21 cellular contexts compared by ENCODE assay signal in genomic region chr17:676060-676745, GRCh38. TPM values are rescaled to one million over a fixed set of nuclear protein-coding genes. Genes with fewer than 3 reads are reported as not detected.
DNase-seq lines count a peak whose midpoint lies in the region; TF ChIP-seq lines count a peak whose summit lies in the region.
"Had no signal": no experiment of that assay in that cellular context is flagged by ENCODE, and none has a peak within 500 bp of the region (broad histone marks: within the 10 kb centered on the region; RNA-seq: fewer than 3 reads in every experiment).

No MANE protein-coding gene starts in this region.

- peaks cover 39% of the 10 kb centered on the region for H3K4me1 Mint-ChIP-seq in nephron
- H3K4me1 Mint-ChIP-seq in activated T-cell treated with anti-CD3 and anti-CD28 coated beads, Interleukin-2, amount 50 U/mL, for 24 hours (ENCODE audit: low read depth), result peaks cover 5% of the 10 kb centered on the region
- H3K4me1 Mint-ChIP-seq: activated CD8-positive, alpha-beta memory T cell treated with anti-CD3 and anti-CD28 coated beads, Interleukin-2, amount 10 ng/mL, durations not matched to agents 7 days and 5 days had no signal

- no peak overlapping the region for H3K4me3 Mint-ChIP-seq in nephron
- H3K4me3 Mint-ChIP-seq in activated T-cell treated with anti-CD3 and anti-CD28 coated beads, Interleukin-2, amount 50 U/mL, for 24 hours, result no peak overlapping the region
- H3K4me3 Mint-ChIP-seq: activated CD8-positive, alpha-beta memory T cell treated with anti-CD3 and anti-CD28 coated beads, Interleukin-2, amount 10 ng/mL, durations not matched to agents 7 days and 5 days; CD8-positive, alpha-beta memory T cell; naive thymus-derived CD4-positive, alpha-beta T cell; T-helper 2 cell treated with Interferon-gamma antibody and Interleukin-4, amounts not matched to agents 5 μg/mL and 100 μg/mL, for 36 hours had no signal

- H3K4me1 ChIP-seq in adrenal gland (replicated peaks in 1 of 2), result peaks cover 0 to 8% of the 10 kb centered on the region in 2 donors
- peaks cover 0 to 27% (median 13%) of the 10 kb centered on the region in 4 donors for H3K4me1 ChIP-seq in stomach
- H3K4me1 ChIP-seq: foreskin keratinocyte, uterus had no signal

- H3K9me3 ChIP-seq in adrenal gland (replicated peaks in 1 of 3) (no peaks in the 10 kb centered on the region), stomach (no peaks in the 10 kb centered on the region)
- H3K9me3 ChIP-seq: uterus had no signal

- no peaks in the 10 kb centered on the region for H3K9me3 Mint-ChIP-seq in nephron
- no peaks in the 10 kb centered on the region for H3K9me3 Mint-ChIP-seq in activated T-cell treated with anti-CD3 and anti-CD28 coated beads, Interleukin-2, amount 50 U/mL, for 24 hours
- H3K9me3 Mint-ChIP-seq: CD8-positive, alpha-beta memory T cell; naive thymus-derived CD4-positive, alpha-beta T cell; T-helper 2 cell treated with Interferon-gamma antibody and Interleukin-4, amounts not matched to agents 5 μg/mL and 100 μg/mL, for 36 hours had no signal

- TF ChIP-seq CTCF in adrenal gland (IDR thresholded peaks at IDR 0.05), result no peak
- no peak for TF ChIP-seq CTCF in nephron (IDR thresholded peaks at IDR 0.05; ENCODE audit: unreplicated experiment in 3 of 3)
- TF ChIP-seq CTCF in stomach (IDR thresholded peaks at IDR 0.05), result no peak

- H3K4me3 ChIP-seq in adrenal gland (no peak overlapping the region), stomach (no peak overlapping the region)
- H3K4me3 ChIP-seq: uterus had no signal

- peaks cover 30% of the 10 kb centered on the region for H3K36me3 Mint-ChIP-seq in nephron (ENCODE audit: low read depth)
- H3K36me3 Mint-ChIP-seq in activated T-cell treated with anti-CD3 and anti-CD28 coated beads, Interleukin-2, amount 50 U/mL, for 24 hours (ENCODE audit: low read depth), result peaks cover 60% of the 10 kb centered on the region

- H3K27me3 ChIP-seq in adrenal gland, result no peaks in the 10 kb centered on the region
- no peaks in the 10 kb centered on the region for H3K27me3 ChIP-seq in stomach
- H3K27me3 ChIP-seq: foreskin keratinocyte, uterus had no signal

- H3K27me3 Mint-ChIP-seq in nephron (ENCODE audit: low read depth), result no peaks in the 10 kb centered on the region
- H3K27me3 Mint-ChIP-seq in activated T-cell treated with anti-CD3 and anti-CD28 coated beads, Interleukin-2, amount 50 U/mL, for 24 hours, result no peaks in the 10 kb centered on the region
- H3K27me3 Mint-ChIP-seq: activated CD8-positive, alpha-beta memory T cell treated with anti-CD3 and anti-CD28 coated beads, Interleukin-2, amount 10 ng/mL, durations not matched to agents 7 days and 5 days; CD8-positive, alpha-beta memory T cell; naive thymus-derived CD4-positive, alpha-beta T cell had no signal

- WGBS in adrenal gland, 4 donors, result 62 to 93% (median 78%) methylated on average over 8 of the region's 8 CpGs
- 55 to 85% (median 77%) methylated on average over 8 of the region's 8 CpGs for WGBS in stomach, 5 donors

- no peak for TF ChIP-seq EP300 in stomach (IDR thresholded peaks at IDR 0.05)

- TF ChIP-seq POLR2A in adrenal gland (IDR thresholded peaks at IDR 0.05), result peak in 1 of 2 donors; percentile 7
- TF ChIP-seq POLR2A in stomach (IDR thresholded peaks at IDR 0.05), result no peak

- intact Hi-C loops in adrenal gland (cut with DNase I) (no loop called here), stomach (cut with DNase I; ENCODE audit: low total_unique reads) (no loop called here)

- peak overlapping the region in 4 of 5 donors; percentile 24 to 66 (median 44) for H3K27ac ChIP-seq in adrenal gland
- peak overlapping the region in 2 of 5 donors; percentile 57 to 72 for H3K27ac ChIP-seq in stomach
- H3K27ac ChIP-seq: foreskin keratinocyte had no signal

- H3K36me3 ChIP-seq in adrenal gland (replicated peaks in 1 of 2) (no peaks in the 10 kb centered on the region), stomach (peaks cover 0 to 40% (median 21%) of the 10 kb centered on the region in 4 donors)
- H3K36me3 ChIP-seq: uterus had no signal

- H3K27ac Mint-ChIP-seq in nephron, result peak overlapping the region in 2 of 3 experiments; percentile 22 to 82
- no peak overlapping the region for H3K27ac Mint-ChIP-seq in activated T-cell treated with anti-CD3 and anti-CD28 coated beads, Interleukin-2, amount 50 U/mL, for 24 hours
- H3K27ac Mint-ChIP-seq: activated CD8-positive, alpha-beta memory T cell treated with anti-CD3 and anti-CD28 coated beads, Interleukin-2, amount 10 ng/mL, durations not matched to agents 7 days and 5 days; CD8-positive, alpha-beta memory T cell; naive thymus-derived CD4-positive, alpha-beta T cell; T-helper 2 cell treated with Interferon-gamma antibody and Interleukin-4, amounts not matched to agents 5 μg/mL and 100 μg/mL, for 36 hours had no signal

- DNase-seq in AG08396 (ENCODE audit: low spot score), result peak; percentile 27
- peak in 6 of 7 donors; percentile 32 to 63 (median 38) for DNase-seq in adrenal gland
- peak; percentile 33 for DNase-seq in fibroblast of the conjunctiva (ENCODE audit: low read depth)
- no peak for DNase-seq in activated T-cell treated with anti-CD3 and anti-CD28 coated beads, Interleukin-2, amount 50 U/mL, for 24 hours
- no peak for DNase-seq in retina
- DNase-seq in stomach, result no peak
- no peak for DNase-seq in activated CD4-positive, alpha-beta T cell treated with anti-CD3 and anti-CD28 coated beads, Interleukin-2, amount 50 U/mL, for 1 hour
- DNase-seq: activated CD8-positive, alpha-beta memory T cell treated with anti-CD3 and anti-CD28 coated beads, Interleukin-2, amount 10 ng/mL, durations not matched to agents 7 days and 5 days; activated effector memory CD4-positive, alpha-beta T cell treated with anti-CD3 and anti-CD28 coated beads, Interleukin-2, amount 50 U/mL, for 16 hours; CD8-positive, alpha-beta memory T cell; foreskin keratinocyte; H7; Karpas-422; naive thymus-derived CD4-positive, alpha-beta T cell; NCI-H1436; NCI-H345; posterior cingulate gyrus; stimulated activated naive CD4-positive, alpha-beta T cell treated with Interleukin-2 at 50 U/mL for 16 hours; uterus had no signal

RNA-seq across cellular contexts. Expression of gene VPS53, which starts 38.4 kb away (rescaled TPM):
- total RNA-seq in adrenal gland, result 10 to 100 TPM; 20.1 to 87.7 (median 48.8) TPM
- polyA plus RNA-seq in adrenal gland, result 10 to 100 TPM; 12.6 to 26.5 (median 19.1) TPM
- total RNA-seq in stomach, result 100 to 1,000 TPM in 1 of 5 donors, 10 to 100 TPM in 4; 26.1 to 206 (median 49.1) TPM
- 10 to 100 TPM in 1 of 3 donors, 1 to 10 TPM in 2; 4.5 to 13.1 (median 5.6) TPM for polyA plus RNA-seq in stomach

RNA-seq across cellular contexts. Expression of gene TLCD3A, which starts 56.2 kb away (rescaled TPM):
- total RNA-seq in adrenal gland (1 to 10 TPM in 7 of 8 donors, under 1 TPM in 1; 0.72 to 8.7 (median 5.0) TPM), stomach (10 to 100 TPM in 4 of 5 donors, under 1 TPM in 1; 0.58 to 33.2 (median 12.2) TPM)
- polyA plus RNA-seq in adrenal gland (1 to 10 TPM; 2.2 to 6.6 (median 2.6) TPM), stomach (10 to 100 TPM in 1 of 3 donors, 1 to 10 TPM in 2; 7.9 to 12.3 (median 8.7) TPM)

Comparison
In these comparisons a context has a peak if more than half of its experiments do, and no peak if none do; other contexts are left out.
1. DNase-seq: peak in AG08396 (single experiment), adrenal gland (6 of 7) and fibroblast of the conjunctiva (single experiment); none in activated T-cell treated with anti-CD3 and anti-CD28 coated beads, Interleukin-2, amount 50 U/mL, for 24 hours (single experiment), retina (single experiment), stomach (single experiment) and activated CD4-positive, alpha-beta T cell treated with anti-CD3 and anti-CD28 coated beads, Interleukin-2, amount 50 U/mL, for 1 hour (single experiment).